Comparison of ENCODE assay signal across 9 cellular contexts in the genomic region with DNA sequence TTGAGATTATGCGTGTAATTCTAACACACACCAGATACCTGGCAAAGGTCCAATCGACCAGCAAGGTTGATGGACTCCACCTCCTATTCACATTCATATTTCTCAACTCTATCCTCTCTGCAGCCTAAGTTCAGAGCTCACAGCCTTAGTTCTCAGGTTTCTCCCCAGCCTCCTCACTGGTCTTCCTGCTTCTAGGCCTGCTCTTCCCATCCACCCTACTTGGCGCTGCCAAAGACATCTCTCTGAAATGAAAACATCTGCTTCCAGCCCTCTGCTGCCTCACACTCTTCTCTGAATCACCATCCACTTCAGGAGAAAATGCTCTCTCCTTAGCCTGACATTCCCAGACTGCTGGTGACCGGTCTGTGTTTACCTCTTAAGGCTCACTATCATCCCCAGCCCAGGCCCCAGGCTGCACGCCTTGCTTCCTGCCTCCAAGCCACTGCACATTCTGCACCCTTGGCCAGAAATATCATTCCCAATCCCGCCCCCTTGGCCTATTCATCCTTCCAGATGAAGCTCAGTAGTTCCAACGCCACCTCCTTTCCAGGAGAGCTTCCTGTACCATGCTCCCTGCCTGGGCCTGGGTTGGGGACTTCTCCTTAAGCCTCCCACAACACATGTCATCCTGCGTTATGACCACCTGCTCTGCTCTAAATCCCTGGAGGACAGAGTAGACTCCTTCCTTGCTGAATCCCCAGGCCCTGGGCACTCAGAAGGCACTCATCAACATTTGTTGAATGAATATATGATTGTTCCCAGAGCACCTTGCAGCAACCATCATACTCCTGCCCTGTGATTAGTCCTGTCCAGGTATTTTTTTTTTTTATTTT. TPM values are rescaled to one million over a fixed set of nuclear protein-coding genes. Genes with fewer than 3 reads are reported as not detected.
A peak's percentile ranks its signal among the peaks of the same experiment; 100 is the strongest.
DNase-seq lines count a peak whose midpoint lies in the region; ATAC-seq, FAIRE-seq and TF ChIP-seq lines count a peak whose summit lies in the region.
"Had no signal": no experiment of that assay in that cellular context is flagged by ENCODE, and none has a peak within 500 bp of the region (broad histone marks: within the 10 kb centered on the region; RNA-seq: fewer than 3 reads in every experiment).

No MANE protein-coding gene starts in this region.

- intact Hi-C loops in endothelial cell of umbilical vein (cut with micrococcal nuclease) = loop anchor here (1.0 kb wide), 2 partner anchors 8 to 20 kb away; no protein-coding TSS in a partner anchor

- no peaks in the 10 kb centered on the region for H4K20me1 ChIP-seq in endothelial cell of umbilical vein (replicated peaks; ENCODE audit: control insufficient read depth, extremely low read depth, insufficient read depth, low read length)

- CTCF ChIA-PET in endothelial cell of umbilical vein (lab: Charles Lee) = interaction anchor here (0.6 to 5.5 kb wide), 9 partner anchors 8 to 68 kb away, joined by 3 to 28 read pairs (median 4); no protein-coding TSS in a partner anchor

- peak overlapping the region; percentile 38 for H3K4me2 ChIP-seq in endothelial cell of umbilical vein (ENCODE audit: insufficient read depth, low read length)

- peak; percentile 93 for FAIRE-seq in endothelial cell of umbilical vein (lab: Jason Lieb, UNC)
- FAIRE-seq: endometrium had no signal

- H3K27ac Mint-ChIP-seq in osteocyte (ENCODE audit: unreplicated experiment) = peak overlapping the region; percentile 76

- no peaks in the 10 kb centered on the region for H3K9me1 ChIP-seq in endothelial cell of umbilical vein (replicated peaks; ENCODE audit: control insufficient read depth, extremely low read depth, insufficient read depth, low read length)

- H3K27ac ChIP-seq in endothelial cell of umbilical vein (ENCODE audit: insufficient read depth, low read depth, low read length) = peak overlapping the region; percentile 80

- H3K79me2 ChIP-seq in endothelial cell of umbilical vein (ENCODE audit: control insufficient read depth, insufficient read depth, low read length) = peaks cover 38% of the 10 kb centered on the region

- no peak for TF ChIP-seq POLR2A in endothelial cell of umbilical vein (IDR thresholded peaks at IDR 0.05; ENCODE audit: low read depth, low read length)

- dilution Hi-C loops in endothelial cell of umbilical vein (cut with MboI; ENCODE audit: extremely low pct_ligation_motif_present, low sequenced_read_pairs) = no loop called here

- peak overlapping the region; percentile 22 for H3K9ac ChIP-seq in endothelial cell of umbilical vein (replicated peaks; ENCODE audit: extremely low read depth, insufficient read depth, low read length)

- H3K27me3 Mint-ChIP-seq in osteocyte (ENCODE audit: unreplicated experiment) = no peaks in the 10 kb centered on the region

- H3K4me1 ChIP-seq in endothelial cell of umbilical vein (ENCODE audit: control insufficient read depth, extremely low read depth, insufficient read depth, low read length) = peaks cover 52% of the 10 kb centered on the region

- no peaks in the 10 kb centered on the region for H3K27me3 ChIP-seq in endothelial cell of umbilical vein (ENCODE audit: control insufficient read depth in 2 of 2, insufficient read depth in 2 of 2, low read length in 2 of 2)

- peak; percentile 68 for DNase-seq in DMS 273 (lab: John Stamatoyannopoulos, UW; ENCODE audit: unreplicated experiment)
- DNase-seq in NCI-H2196 (lab: John Stamatoyannopoulos, UW; ENCODE audit: unreplicated experiment) = peak; percentile 70
- peak; percentile 94 for DNase-seq in endothelial cell of umbilical vein (ENCODE audit: low read depth, low spot score)
- DNase-seq in osteocyte (ENCODE audit: extremely low spot score, unreplicated experiment) = no peak
- DNase-seq in iPS-NIHi11 (ENCODE audit: low spot score) = no peak
- DNase-seq in activated CD8-positive, alpha-beta memory T cell treated with anti-CD3 and anti-CD28 coated beads, Interleukin-2, amount 50 U/mL, for 4 hours = no peak

- ATAC-seq in HG03039 (IDR thresholded peaks at IDR 0.05; ENCODE audit: unreplicated experiment) (no peak), HG03565 (IDR thresholded peaks at IDR 0.05; ENCODE audit: unreplicated experiment) (no peak)

- H3K4me3 ChIP-seq in endothelial cell of umbilical vein (replicated peaks in 1 of 3; ENCODE audit: insufficient read depth in 1 of 3, low read depth in 1 of 3, low read length in 3 of 3) = no peak overlapping the region

- BruUV-seq in endothelial cell of umbilical vein (replicated peaks; lab: Mats Ljungman, UMichigan) = no TSS peak

- no peaks in the 10 kb centered on the region for H3K9me3 ChIP-seq in endothelial cell of umbilical vein (replicated peaks; ENCODE audit: control insufficient read depth, insufficient read depth, low read length)

- H3K4me1 Mint-ChIP-seq in osteocyte (ENCODE audit: unreplicated experiment) = peaks cover 63% of the 10 kb centered on the region

- peaks cover 0 to 6% of the 10 kb centered on the region in 2 experiments for H3K36me3 ChIP-seq in endothelial cell of umbilical vein (ENCODE audit: control insufficient read depth in 2 of 2, extremely low read depth in 1 of 2, insufficient read depth in 2 of 2, low read length in 2 of 2)

- H3K9me3 Mint-ChIP-seq in osteocyte (ENCODE audit: unreplicated experiment) = no peaks in the 10 kb centered on the region

- no peak overlapping the region for H3K4me3 Mint-ChIP-seq in osteocyte (ENCODE audit: unreplicated experiment)

- H3K36me3 Mint-ChIP-seq in osteocyte (ENCODE audit: unreplicated experiment) = no peaks in the 10 kb centered on the region

- H2AFZ ChIP-seq in endothelial cell of umbilical vein (ENCODE audit: low read depth, low read length) = no peak overlapping the region

- POLR2A ChIA-PET in endothelial cell of umbilical vein (lab: Charles Lee) = no interaction called here

- no peak for TF ChIP-seq CTCF in endothelial cell of umbilical vein (IDR thresholded peaks at IDR 0.05; ENCODE audit: extremely low read depth in 1 of 2, insufficient read depth in 1 of 2, low read depth in 1 of 2, low read length in 2 of 2)
- no peak for TF ChIP-seq CTCF in osteocyte (IDR thresholded peaks at IDR 0.05)

TF ChIP-seq in endothelial cell of umbilical vein, 7 proteins besides CTCF, POLR2A, EP300 and RAD21:
- TF ChIP-seq POLR2AphosphoS5 (IDR thresholded peaks at IDR 0.05; ENCODE audit: insufficient read depth, low read depth, low read length) (peak; percentile 75), FOS (IDR thresholded peaks at IDR 0.05; ENCODE audit: borderline replicate concordance, insufficient read depth, low read length) (peak; percentile 17)
- TF ChIP-seq, protein P1, sequence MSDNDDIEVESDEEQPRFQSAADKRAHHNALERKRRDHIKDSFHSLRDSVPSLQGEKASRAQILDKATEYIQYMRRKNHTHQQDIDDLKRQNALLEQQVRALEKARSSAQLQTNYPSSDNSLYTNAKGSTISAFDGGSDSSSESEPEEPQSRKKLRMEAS (IDR thresholded peaks at IDR 0.05; ENCODE audit: insufficient read depth, insufficient read length) = no peak
TF ChIP-seq in endothelial cell of umbilical vein: peak in this region for 2.

RNA-seq across cellular contexts. Expression of gene ARRB1, which starts 3.5 kb away (rescaled TPM):
- total RNA-seq in endothelial cell of umbilical vein (63.9 and 83.7 TPM in 2 replicates), osteocyte (11.3 and 13.2 TPM in 2 replicates)
- polyA plus RNA-seq in endothelial cell of umbilical vein = 76.6 and 92.6 TPM in 2 replicates
- polyA plus RNA-seq in endothelial cell of umbilical vein (2011; cell fraction: cytosol; rRNA removed) = 95.5 and 102 TPM in 2 replicates
- polyA plus RNA-seq in endothelial cell of umbilical vein (2011; cell fraction: nucleus; rRNA removed) = 93.4 and 108 TPM in 2 replicates
- polyA plus RNA-seq in endothelial cell of umbilical vein (2012) = 41.0 and 44.6 TPM in 2 replicates
- 284 and 350 TPM in 2 replicates for polyA minus RNA-seq in endothelial cell of umbilical vein
- 16.3 TPM for polyA minus RNA-seq in endothelial cell of umbilical vein (2011; cell fraction: cytosol; rRNA and poly(A)+ RNA removed)
- 109 and 112 TPM in 2 replicates for polyA minus RNA-seq in endothelial cell of umbilical vein (2011; cell fraction: nucleus; rRNA and poly(A)+ RNA removed)

RNA-seq across cellular contexts. Expression of gene RPS3, which starts 51.3 kb away (rescaled TPM):
- total RNA-seq in endothelial cell of umbilical vein = 2,836 and 2,973 TPM in 2 replicates
- polyA plus RNA-seq in endothelial cell of umbilical vein = 3,219 and 3,734 TPM in 2 replicates
- 3,159 and 3,916 TPM in 2 replicates for polyA plus RNA-seq in endothelial cell of umbilical vein (2011; cell fraction: cytosol; rRNA removed)
- 1,354 and 1,373 TPM in 2 replicates for polyA plus RNA-seq in endothelial cell of umbilical vein (2011; cell fraction: nucleus; rRNA removed)
- 4,332 and 4,658 TPM in 2 replicates for polyA plus RNA-seq in endothelial cell of umbilical vein (2012)
- polyA minus RNA-seq in endothelial cell of umbilical vein = 1,194 and 1,275 TPM in 2 replicates
- polyA minus RNA-seq in endothelial cell of umbilical vein (2011; cell fraction: cytosol; rRNA and poly(A)+ RNA removed) = 1,153 TPM
- polyA minus RNA-seq in endothelial cell of umbilical vein (2011; cell fraction: nucleus; rRNA and poly(A)+ RNA removed) = 141 and 185 TPM in 2 replicates
- total RNA-seq in osteocyte = 2,093 and 2,150 TPM in 2 replicates

Comparison
In these comparisons a context has a peak if more than half of its experiments do, and no peak if none do; other contexts are left out.
1. DNase-seq: peak in DMS 273 (single experiment), NCI-H2196 (single experiment) and endothelial cell of umbilical vein (single experiment); none in osteocyte (single experiment), iPS-NIHi11 (single experiment) and activated CD8-positive, alpha-beta memory T cell treated with anti-CD3 and anti-CD28 coated beads, Interleukin-2, amount 50 U/mL, for 4 hours (single experiment).